Comparison of ENCODE assay signal across 8 cellular contexts in genomic region chr1:54763814-54764131, GRCh38. TPM values are rescaled to one million over a fixed set of nuclear protein-coding genes. Genes with fewer than 3 reads are reported as not detected.
A peak's percentile ranks its signal among the peaks of the same experiment; 100 is the strongest.
DNase-seq lines count a peak whose midpoint lies in the region; ATAC-seq and TF ChIP-seq lines count a peak whose summit lies in the region.

No MANE protein-coding gene starts in this region.

- H3K4me3 ChIP-seq in OCI-LY1 (ENCODE audit: low read depth, low read length, poor library complexity, severe bottlenecking) = peak overlapping the region; percentile 90
- H3K4me3 ChIP-seq in neuronal stem cell (ENCODE audit: low read length in 2 of 2) = peak overlapping the region; percentile 82 to 96

- H4K8ac ChIP-seq in neuronal stem cell (ENCODE audit: low read depth, low read length) = no peak overlapping the region

- H3K27me3 ChIP-seq in OCI-LY1 (ENCODE audit: insufficient read depth, low read length) (no peaks in the 10 kb centered on the region), neuronal stem cell (ENCODE audit: control insufficient read depth in 3 of 3, insufficient read depth in 3 of 3, low read depth in 1 of 3, low read length in 3 of 3) (peaks cover 0 to 4% (median 0%) of the 10 kb centered on the region in 3 experiments)

- H3K27ac Mint-ChIP-seq in effector memory CD8-positive, alpha-beta T cell = peak overlapping the region; percentile 92 to 96

- H2BK120ac ChIP-seq in neuronal stem cell (ENCODE audit: low read depth, low read length) = no peak overlapping the region

- H4K91ac ChIP-seq in neuronal stem cell (ENCODE audit: low read depth, low read length, poor library complexity) = no peak overlapping the region

- H3K79me2 ChIP-seq in OCI-LY1 (ENCODE audit: insufficient read depth, low read length) = no peaks in the 10 kb centered on the region

- no CpG with 5 or more reads among the region's 11 CpGs for WGBS in neuronal stem cell (ENCODE audit: extremely low coverage in 2 of 2, insufficient read length in 2 of 2, insufficient replicate concordance in 1 of 2), 2 donors

- peaks cover 16 to 17% of the 10 kb centered on the region in 2 donors for H3K4me1 Mint-ChIP-seq in effector memory CD8-positive, alpha-beta T cell (ENCODE audit: low read depth in 2 of 2)

- intact Hi-C loops in sciatic nerve (cut with DNase I) = no loop called here

- TF ChIP-seq CTCF in OCI-LY1 (IDR thresholded peaks at IDR 0.05; ENCODE audit: low read length) = no peak

- H3K36me3 ChIP-seq in OCI-LY1 (ENCODE audit: insufficient read depth, low read length) (no peaks in the 10 kb centered on the region), neuronal stem cell (replicated peaks in 1 of 2; ENCODE audit: control insufficient read depth in 2 of 2, insufficient read depth in 2 of 2, low read length in 2 of 2) (peaks cover 1 to 6% of the 10 kb centered on the region in 2 donors)

- peak; percentile 18 for DNase-seq in GM03348 (ENCODE audit: low spot score)
- no peak for DNase-seq in effector memory CD8-positive, alpha-beta T cell
- DNase-seq in neuronal stem cell (ENCODE audit: low spot score) = no peak
- DNase-seq in sciatic nerve (ENCODE audit: low spot score) = no peak

- no peaks in the 10 kb centered on the region for H3F3A ChIP-seq in OCI-LY1 (ENCODE audit: insufficient read depth, low read length)

- H3K23ac ChIP-seq in neuronal stem cell (ENCODE audit: low read depth, low read length, poor library complexity) = no peak overlapping the region

- no peak overlapping the region for H3K14ac ChIP-seq in neuronal stem cell (ENCODE audit: low read length)

- H3K4ac ChIP-seq in neuronal stem cell (ENCODE audit: low read length) = no peak overlapping the region

- H2BK5ac ChIP-seq in neuronal stem cell (ENCODE audit: low read length) = no peak overlapping the region

- H3K9me2 ChIP-seq in OCI-LY1 (ENCODE audit: low read depth, low read length) = no peaks in the 10 kb centered on the region

- no peak overlapping the region for H2AK5ac ChIP-seq in neuronal stem cell (ENCODE audit: low read depth, low read length)

- H3K27me3 Mint-ChIP-seq in effector memory CD8-positive, alpha-beta T cell = no peaks in the 10 kb centered on the region

- no peaks in the 10 kb centered on the region for H3K9me3 Mint-ChIP-seq in effector memory CD8-positive, alpha-beta T cell

- H3K27ac ChIP-seq in OCI-LY1 (ENCODE audit: low read depth, low read length, poor library complexity, severe bottlenecking) = no peak overlapping the region
- H3K27ac ChIP-seq in neuronal stem cell (replicated peaks; ENCODE audit: low read length) = no peak overlapping the region

- peak overlapping the region; percentile 92 to 94 for H3K4me3 Mint-ChIP-seq in effector memory CD8-positive, alpha-beta T cell

- peaks cover 2% of the 10 kb centered on the region for H3K79me1 ChIP-seq in neuronal stem cell (ENCODE audit: low read depth, low read length)

- no peak overlapping the region for H3K18ac ChIP-seq in neuronal stem cell (ENCODE audit: low read length)

- ATAC-seq in effector memory CD8-positive, alpha-beta T cell (replicated peaks) = no peak
- ATAC-seq in HG02938 (IDR thresholded peaks at IDR 0.05; ENCODE audit: unreplicated experiment) (no peak), HG03439 (IDR thresholded peaks at IDR 0.05; ENCODE audit: unreplicated experiment) (no peak), GM19351 (IDR thresholded peaks at IDR 0.05; ENCODE audit: unreplicated experiment) (no peak), sciatic nerve (no peak)

- no peaks in the 10 kb centered on the region for H3K9me3 ChIP-seq in OCI-LY1 (ENCODE audit: low read length)
- H3K9me3 ChIP-seq in neuronal stem cell (replicated peaks in 1 of 2; ENCODE audit: control insufficient read depth in 2 of 2, insufficient read depth in 1 of 2, low read depth in 1 of 2, low read length in 2 of 2) = no peaks in the 10 kb centered on the region

- H4K20me1 ChIP-seq in OCI-LY1 (ENCODE audit: insufficient read depth, low read length) = no peaks in the 10 kb centered on the region

- H3K9ac ChIP-seq in OCI-LY1 (ENCODE audit: low read length) = peak overlapping the region; percentile 83
- peak overlapping the region; percentile 95 for H3K9ac ChIP-seq in neuronal stem cell (ENCODE audit: low read depth, low read length, poor library complexity)

- H3K36me3 Mint-ChIP-seq in effector memory CD8-positive, alpha-beta T cell (ENCODE audit: insufficient read depth) = peaks cover 6% of the 10 kb centered on the region

- H3K4me1 ChIP-seq in OCI-LY1 (ENCODE audit: insufficient read depth, low read length, severe bottlenecking) (peaks cover 20% of the 10 kb centered on the region), neuronal stem cell (ENCODE audit: control insufficient read depth in 2 of 2, insufficient read depth in 1 of 2, low read depth in 1 of 2, low read length in 2 of 2) (peaks cover 1 to 2% of the 10 kb centered on the region in 2 donors)

- no peak overlapping the region for H2AFZ ChIP-seq in OCI-LY1 (ENCODE audit: low read length)
- peak overlapping the region; percentile 87 for H2AFZ ChIP-seq in neuronal stem cell (ENCODE audit: low read length)

- H3K4me2 ChIP-seq in OCI-LY1 (ENCODE audit: low read length) (peak overlapping the region; percentile 89), neuronal stem cell (ENCODE audit: insufficient read depth, low read length, poor library complexity, severe bottlenecking) (peak overlapping the region; percentile 72)

- no peak overlapping the region for H2BK12ac ChIP-seq in neuronal stem cell (ENCODE audit: low read length)

- H2BK15ac ChIP-seq in neuronal stem cell (ENCODE audit: low read length) = no peak overlapping the region

RNA-seq across cellular contexts. Expression of gene PARS2, which starts 0.6 kb away (rescaled TPM):
- polyA plus RNA-seq in neuronal stem cell (2013, experiment 1 of 2) = 6.1 TPM
- 5.7 TPM for polyA plus RNA-seq in neuronal stem cell (2013, experiment 2 of 2)
- total RNA-seq in sciatic nerve = 3.6 TPM

RNA-seq across cellular contexts. Expression of gene TTC22, which starts 37.4 kb away (rescaled TPM):
- 0.07 TPM for polyA plus RNA-seq in neuronal stem cell (2013, experiment 1 of 2)
- polyA plus RNA-seq in neuronal stem cell (2013, experiment 2 of 2) = 0.06 TPM
- total RNA-seq in sciatic nerve = 0.36 TPM

RNA-seq across cellular contexts. Expression of gene TTC4, which starts 48.1 kb away (rescaled TPM):
- polyA plus RNA-seq in neuronal stem cell (2013, experiment 1 of 2) = 23.9 TPM
- polyA plus RNA-seq in neuronal stem cell (2013, experiment 2 of 2) = 24.2 TPM
- total RNA-seq in sciatic nerve = 16.9 TPM
